ENCODE assay signal across 11 cellular contexts in genomic region chr10:12628964-12629766, GRCh38.
DNase-seq lines count a peak whose midpoint lies in the region; ATAC-seq and TF ChIP-seq lines count a peak whose summit lies in the region.
"Had no signal": no experiment of that assay in that cellular context is flagged by ENCODE, and none has a peak within 500 bp of the region (broad histone marks: within the 10 kb centered on the region; RNA-seq: fewer than 3 reads in every experiment).

No MANE protein-coding gene starts in this region.

- H3K27ac ChIP-seq in prostate gland = no peak overlapping the region
- H3K27ac ChIP-seq: gastroesophageal sphincter had no signal

- H3K4me3 Mint-ChIP-seq in activated CD4-positive, alpha-beta T cell treated with anti-CD3 and anti-CD28 coated beads, Interleukin-2, amount 10 ng/mL, durations not matched to agents 7 days and 5 days = no peak overlapping the region
- H3K4me3 Mint-ChIP-seq in brain = peak overlapping the region in 2 of 5 experiments; percentile 23 to 48
- H3K4me3 Mint-ChIP-seq: central memory CD8-positive, alpha-beta T cell had no signal

- H3K4me3 ChIP-seq in prostate gland = no peak overlapping the region
- H3K4me3 ChIP-seq: gastroesophageal sphincter had no signal

- intact Hi-C loops in prostate gland (cut with DNase I) = no loop called here

- H3K27me3 Mint-ChIP-seq in activated CD4-positive, alpha-beta T cell treated with anti-CD3 and anti-CD28 coated beads, Interleukin-2, amount 10 ng/mL, durations not matched to agents 7 days and 5 days = no peaks in the 10 kb centered on the region
- peaks cover 2% of the 10 kb centered on the region for H3K27me3 Mint-ChIP-seq in brain
- H3K27me3 Mint-ChIP-seq: central memory CD8-positive, alpha-beta T cell had no signal

- no peaks in the 10 kb centered on the region for H3K9me3 ChIP-seq in prostate gland
- H3K9me3 ChIP-seq: gastroesophageal sphincter had no signal

- POLR2A ChIA-PET in activated CD4-positive, alpha-beta T cell treated with anti-CD3 and anti-CD28 coated beads, Interleukin-2, amount 10 ng/mL, durations not matched to agents 7 days and 5 days (lab: Charles Lee) = no interaction called here

- no peaks in the 10 kb centered on the region for H3K36me3 ChIP-seq in prostate gland
- H3K36me3 ChIP-seq: gastroesophageal sphincter had no signal

- 21% methylated on average over 10 of the region's 10 CpGs for WGBS in prostate gland

- H3K36me3 Mint-ChIP-seq in activated CD4-positive, alpha-beta T cell treated with anti-CD3 and anti-CD28 coated beads, Interleukin-2, amount 10 ng/mL, durations not matched to agents 7 days and 5 days (ENCODE audit: low read depth) = no peaks in the 10 kb centered on the region
- H3K36me3 Mint-ChIP-seq in brain = peaks cover 13% of the 10 kb centered on the region

- H3K27ac Mint-ChIP-seq in activated CD4-positive, alpha-beta T cell treated with anti-CD3 and anti-CD28 coated beads, Interleukin-2, amount 10 ng/mL, durations not matched to agents 7 days and 5 days = peak overlapping the region; percentile 27
- H3K27ac Mint-ChIP-seq in brain = peak overlapping the region in 4 of 5 experiments; percentile 27 to 76 (median 62)

- TF ChIP-seq POLR2A in prostate gland (IDR thresholded peaks at IDR 0.05) = no peak

- CTCF ChIA-PET in activated CD4-positive, alpha-beta T cell treated with anti-CD3 and anti-CD28 coated beads, Interleukin-2, amount 10 ng/mL, durations not matched to agents 7 days and 5 days (lab: Charles Lee) = interaction anchor here (1.2 to 1.4 kb wide), 2 partner anchors 28 to 42 kb away, joined by 6 read pairs; no protein-coding TSS in a partner anchor

- no peaks in the 10 kb centered on the region for H3K27me3 ChIP-seq in prostate gland (replicated peaks; ENCODE audit: insufficient read depth)
- H3K27me3 ChIP-seq: gastroesophageal sphincter had no signal

- H3K4me1 Mint-ChIP-seq in activated CD4-positive, alpha-beta T cell treated with anti-CD3 and anti-CD28 coated beads, Interleukin-2, amount 10 ng/mL, durations not matched to agents 7 days and 5 days = peaks cover 16% of the 10 kb centered on the region
- H3K4me1 Mint-ChIP-seq in brain = peaks cover 43% of the 10 kb centered on the region

- DNase-seq in activated CD4-positive, alpha-beta T cell treated with anti-CD3 and anti-CD28 coated beads, Interleukin-2, amount 10 ng/mL, durations not matched to agents 7 days and 5 days = no peak
- DNase-seq in activated CD4-positive, alpha-beta T cell treated with anti-CD3 and anti-CD28 coated beads for 4 hours = no peak
- peak; percentile 28 for DNase-seq in NCI-H2196 treated with DMSO at 0.1 percent for 48 hours (lab: John Stamatoyannopoulos, UW; ENCODE audit: unreplicated experiment)
- DNase-seq in prostate gland (ENCODE audit: low spot score) = peak; percentile 47
- no peak for DNase-seq in NAMALWA (ENCODE audit: low spot score)
- DNase-seq in MV-4-11 (lab: John Stamatoyannopoulos, UW) = no peak
- DNase-seq: RPMI8226 had no signal

- peaks cover 5% of the 10 kb centered on the region for H3K4me1 ChIP-seq in prostate gland (replicated peaks)

- TF ChIP-seq CTCF in brain (conservative IDR thresholded peaks at IDR 0.05) (no peak), prostate gland (IDR thresholded peaks at IDR 0.05) (no peak)

- peaks cover 3% of the 10 kb centered on the region for H3K9me3 Mint-ChIP-seq in activated CD4-positive, alpha-beta T cell treated with anti-CD3 and anti-CD28 coated beads, Interleukin-2, amount 10 ng/mL, durations not matched to agents 7 days and 5 days
- H3K9me3 Mint-ChIP-seq in brain = peaks cover 0 to 10% (median 6%) of the 10 kb centered on the region in 5 experiments
- H3K9me3 Mint-ChIP-seq: central memory CD8-positive, alpha-beta T cell had no signal

- ATAC-seq in GM21381 (IDR thresholded peaks at IDR 0.05; ENCODE audit: unreplicated experiment) = no peak
- ATAC-seq: gastroesophageal sphincter had no signal

Comparison
In these comparisons a context has a peak if more than half of its experiments do, and no peak if none do; other contexts are left out.
1. DNase-seq: peak in NCI-H2196 treated with DMSO at 0.1 percent for 48 hours (single experiment) and prostate gland (single experiment); none in activated CD4-positive, alpha-beta T cell treated with anti-CD3 and anti-CD28 coated beads, Interleukin-2, amount 10 ng/mL, durations not matched to agents 7 days and 5 days (single experiment), activated CD4-positive, alpha-beta T cell treated with anti-CD3 and anti-CD28 coated beads for 4 hours (0 of 2), NAMALWA (single experiment) and MV-4-11 (single experiment).